23 cellular contexts compared by ENCODE assay signal in the genomic region with DNA sequence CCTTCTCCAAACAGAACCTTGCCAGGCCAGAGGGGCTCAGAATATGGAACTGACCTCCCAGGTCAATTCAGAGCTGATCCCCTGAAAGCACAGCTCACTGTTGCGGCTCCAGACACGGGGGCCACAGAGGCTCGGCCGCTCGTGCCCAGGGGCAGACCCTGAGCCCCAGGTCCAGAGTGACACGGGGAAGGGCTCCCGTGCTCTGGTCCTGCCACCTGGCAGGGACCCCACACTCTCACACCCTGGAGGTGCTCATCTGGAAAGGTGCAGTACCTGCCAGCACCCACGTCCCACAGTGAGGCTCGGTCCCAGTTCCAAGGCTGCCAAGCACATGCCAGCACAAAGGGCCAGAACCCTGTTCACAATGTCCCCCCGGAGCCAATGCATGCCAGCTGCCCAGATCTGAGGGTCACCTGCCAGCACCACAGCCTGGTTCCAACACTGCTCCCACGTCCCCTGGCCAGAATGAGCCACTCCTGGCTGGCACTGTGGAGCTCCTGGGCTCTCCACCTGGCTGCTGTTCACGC.
A peak's percentile ranks its signal among the peaks of the same experiment; 100 is the strongest.
DNase-seq lines count a peak whose midpoint lies in the region; ATAC-seq, FAIRE-seq and TF ChIP-seq lines count a peak whose summit lies in the region.
"Had no signal": no experiment of that assay in that cellular context is flagged by ENCODE, and none has a peak within 500 bp of the region (broad histone marks: within the 10 kb centered on the region; RNA-seq: fewer than 3 reads in every experiment).

No MANE protein-coding gene starts in this region.

- DNase-seq in HepG2 (ENCODE audit: low spot score) (no peak), right lobe of liver (no peak), H1 (ENCODE audit: low read depth in 1 of 2, low spot score in 2 of 2) (no peak), NCI-H774 (lab: John Stamatoyannopoulos, UW) (no peak), mesothelial cell of epicardium (ENCODE audit: low spot score in 2 of 2, unreplicated experiment in 2 of 2) (no peak)
- DNase-seq in stimulated activated effector memory CD8-positive, alpha-beta T cell treated with anti-CD3 and anti-CD28 coated beads, Interleukin-12 subunit alpha, Interleukin-12 subunit beta, amount 100 ng/mL, for 72 hours (ENCODE audit: low spot score in 2 of 2) = no peak
- DNase-seq: 8988T; AML-193; Caco-2; Calu3; CD4-positive, alpha-beta T cell; CD8-positive, alpha-beta T cell; DMS79 treated with DMSO at 0.1 percent for 48 hours; GF-D8 had no signal

- H3K4me1 Mint-ChIP-seq in stimulated activated effector memory CD8-positive, alpha-beta T cell treated with anti-CD3 and anti-CD28 coated beads, Interleukin-12 subunit alpha, Interleukin-12 subunit beta, amount 100 ng/mL, for 72 hours = peaks cover 5% of the 10 kb centered on the region
- H3K4me1 Mint-ChIP-seq in mesothelial cell of epicardium = no peaks in the 10 kb centered on the region
- H3K4me1 Mint-ChIP-seq: B cell had no signal

- H3K4me2 ChIP-seq in HepG2 (ENCODE audit: low read depth, low read length) (no peak overlapping the region), H1 (ENCODE audit: insufficient read depth in 1 of 2, low read depth in 2 of 2, low read length in 2 of 2) (no peak overlapping the region)

- H3K4me3 ChIP-seq in HepG2 (replicated peaks in 1 of 3; ENCODE audit: insufficient read depth in 1 of 3, low read depth in 2 of 3, low read length in 3 of 3) (no peak overlapping the region), right lobe of liver (no peak overlapping the region), H1 (ENCODE audit: extremely low read depth in 1 of 4, insufficient read depth in 2 of 4, low read depth in 3 of 4, low read length in 4 of 4) (no peak overlapping the region)
- H3K4me3 ChIP-seq: BLaER1 treated with 17β-estradiol and CSF1 and Interleukin-3, amounts not matched to agents 10 nM and 100 nM had no signal

- no peak overlapping the region for H2BK20ac ChIP-seq in H1 (ENCODE audit: low read length)

- TF ChIP-seq CTCF in HepG2 (CRISPR knock-in tag; IDR thresholded peaks at IDR 0.05) = no peak
- no peak for TF ChIP-seq CTCF in right lobe of liver (IDR thresholded peaks at IDR 0.05)
- no peak for TF ChIP-seq CTCF in H1 (IDR thresholded peaks at IDR 0.05; ENCODE audit: control extremely low read depth in 1 of 3, insufficient read depth in 1 of 3, low read depth in 1 of 3, low read length in 3 of 3)
- TF ChIP-seq CTCF in mesothelial cell of epicardium (IDR thresholded peaks at IDR 0.05; ENCODE audit: unreplicated experiment) = no peak

- H3K4me1 ChIP-seq in HepG2 (ENCODE audit: insufficient read depth, low read length) (no peaks in the 10 kb centered on the region), right lobe of liver (no peaks in the 10 kb centered on the region), H1 (replicated peaks in 1 of 4; ENCODE audit: control insufficient read depth in 3 of 4, insufficient read depth in 4 of 4, low read length in 3 of 4) (peaks cover 0 to 4% (median 0%) of the 10 kb centered on the region in 4 experiments; a peak in 1 of 7 replicates)
- H3K4me1 ChIP-seq: Caco-2 had no signal

- H3K27me3 ChIP-seq in HepG2 (ENCODE audit: control insufficient read depth in 1 of 2, insufficient read depth in 2 of 2, low read length in 2 of 2) = no peaks in the 10 kb centered on the region
- no peaks in the 10 kb centered on the region for H3K27me3 ChIP-seq in right lobe of liver
- no peaks in the 10 kb centered on the region for H3K27me3 ChIP-seq in H1 (replicated peaks in 1 of 4; ENCODE audit: control insufficient read depth in 3 of 4, extremely low read depth in 1 of 4, insufficient read depth in 3 of 4, low read length in 3 of 4)
- H3K27me3 ChIP-seq: BLaER1 treated with 17β-estradiol and CSF1 and Interleukin-3, amounts not matched to agents 10 nM and 100 nM had no signal

- no peak overlapping the region for H2BK15ac ChIP-seq in H1 (ENCODE audit: low read length)

- ATAC-seq in HepG2 = no peak; the same call in 2 of the 3 replicates
- ATAC-seq in right lobe of liver = no peak
- ATAC-seq in stimulated activated effector memory CD8-positive, alpha-beta T cell treated with anti-CD3 and anti-CD28 coated beads, Interleukin-12 subunit alpha, Interleukin-12 subunit beta, amount 100 ng/mL, for 72 hours = peak; percentile 6
- no peak for ATAC-seq in HG03432 (IDR thresholded peaks at IDR 0.05; ENCODE audit: unreplicated experiment)
- ATAC-seq: CD8-positive, alpha-beta T cell had no signal

- no peak overlapping the region for H3K27ac Mint-ChIP-seq in stimulated activated effector memory CD8-positive, alpha-beta T cell treated with anti-CD3 and anti-CD28 coated beads, Interleukin-12 subunit alpha, Interleukin-12 subunit beta, amount 100 ng/mL, for 72 hours
- H3K27ac Mint-ChIP-seq in mesothelial cell of epicardium = no peak overlapping the region
- H3K27ac Mint-ChIP-seq: B cell; CD4-positive, alpha-beta T cell; CD8-positive, alpha-beta T cell had no signal

- BruUV-seq in HepG2 (replicated peaks; lab: Mats Ljungman, UMichigan) = no TSS peak

- H3K9ac ChIP-seq in HepG2 (ENCODE audit: insufficient read depth, low read depth, low read length) (no peak overlapping the region), H1 (replicated peaks in 1 of 4; ENCODE audit: extremely low read depth in 1 of 4, low read depth in 3 of 4, low read length in 3 of 4) (no peak overlapping the region)
- H3K9ac ChIP-seq: BLaER1 treated with 17β-estradiol and CSF1 and Interleukin-3, amounts not matched to agents 10 nM and 100 nM had no signal

- H3K4me3 Mint-ChIP-seq in stimulated activated effector memory CD8-positive, alpha-beta T cell treated with anti-CD3 and anti-CD28 coated beads, Interleukin-12 subunit alpha, Interleukin-12 subunit beta, amount 100 ng/mL, for 72 hours = no peak overlapping the region
- no peak overlapping the region for H3K4me3 Mint-ChIP-seq in mesothelial cell of epicardium
- H3K4me3 Mint-ChIP-seq: B cell; CD4-positive, alpha-beta T cell; CD8-positive, alpha-beta T cell had no signal

- H3K27ac ChIP-seq in HepG2 (ENCODE audit: extremely low read length, insufficient read depth, low read length) (no peak overlapping the region), right lobe of liver (no peak overlapping the region), H1 (ENCODE audit: low read depth, low read length) (no peak overlapping the region)
- H3K27ac ChIP-seq: BLaER1 treated with 17β-estradiol and CSF1 and Interleukin-3, amounts not matched to agents 10 nM and 100 nM; C4-2B had no signal

- no peaks in the 10 kb centered on the region for H3K23me2 ChIP-seq in H1 (ENCODE audit: low read depth, low read length)

- H4K20me1 ChIP-seq in HepG2 (ENCODE audit: insufficient read depth, low read length) = peaks cover 6% of the 10 kb centered on the region; the same call in 1 of the 2 replicates
- H4K20me1 ChIP-seq in H1 (replicated peaks in 1 of 2; ENCODE audit: control insufficient read depth in 1 of 2, insufficient read depth in 2 of 2, low read length in 2 of 2) = peaks cover 2 to 16% of the 10 kb centered on the region in 2 experiments
- H4K20me1 ChIP-seq: BLaER1 treated with 17β-estradiol and CSF1 and Interleukin-3, amounts not matched to agents 10 nM and 100 nM had no signal

- no peak overlapping the region for H2BK5ac ChIP-seq in H1 (ENCODE audit: low read depth, low read length)

- no peak overlapping the region for H4K5ac ChIP-seq in H1 (ENCODE audit: insufficient read length, low read depth, low read length)

- H3K9me3 ChIP-seq in HepG2 (ENCODE audit: low read length) (no peaks in the 10 kb centered on the region), right lobe of liver (no peaks in the 10 kb centered on the region), H1 (ENCODE audit: insufficient read depth in 2 of 2, low read depth in 1 of 2, low read length in 1 of 2) (peaks cover 3 to 6% of the 10 kb centered on the region in 2 experiments; a peak in 2 of 4 replicates)
- H3K9me3 ChIP-seq: Caco-2 had no signal

- TF ChIP-seq POLR2A in HepG2 (IDR thresholded peaks at IDR 0.05; ENCODE audit: insufficient read depth in 1 of 2, low read depth in 2 of 2, low read length in 2 of 2) (no peak), right lobe of liver (IDR thresholded peaks at IDR 0.05) (no peak), H1 (IDR thresholded peaks at IDR 0.05; ENCODE audit: control extremely low read depth in 1 of 2, low read depth in 2 of 2, low read length in 2 of 2) (no peak)

- no peak for TF ChIP-seq RAD21 in HepG2 (CRISPR knock-in tag; IDR thresholded peaks at IDR 0.05)
- no peak for TF ChIP-seq RAD21 in H1 (IDR thresholded peaks at IDR 0.05 in 1 of 2, conservative IDR thresholded peaks at IDR 0.05 in 1 of 2; ENCODE audit: low read depth in 2 of 2, low read length in 2 of 2)

- no peak overlapping the region for H2BK12ac ChIP-seq in H1 (ENCODE audit: low read depth, low read length)

- no peak overlapping the region for H3K18ac ChIP-seq in H1 (ENCODE audit: extremely low read depth, low read length)

- H2AK5ac ChIP-seq in H1 (ENCODE audit: low read depth, low read length) = no peak overlapping the region

- H3K56ac ChIP-seq in H1 (replicated peaks; ENCODE audit: insufficient read length, low read depth, low read length) = no peak overlapping the region

- in situ Hi-C loops in HepG2 (cut with HindIII; ENCODE audit: extremely low pct_ligation_motif_present, low pct_unique_long_range_greater_than_20kb) = no loop called here

- no peaks in the 10 kb centered on the region for H3K36me3 Mint-ChIP-seq in stimulated activated effector memory CD8-positive, alpha-beta T cell treated with anti-CD3 and anti-CD28 coated beads, Interleukin-12 subunit alpha, Interleukin-12 subunit beta, amount 100 ng/mL, for 72 hours
- H3K36me3 Mint-ChIP-seq in mesothelial cell of epicardium = no peaks in the 10 kb centered on the region
- H3K36me3 Mint-ChIP-seq: CD8-positive, alpha-beta T cell had no signal

- no peak overlapping the region for H3K14ac ChIP-seq in H1 (ENCODE audit: insufficient read length)

- H2AFZ ChIP-seq in HepG2 (ENCODE audit: low read length) (no peak overlapping the region), H1 (ENCODE audit: low read length) (no peak overlapping the region)

- H3K9me3 Mint-ChIP-seq in stimulated activated effector memory CD8-positive, alpha-beta T cell treated with anti-CD3 and anti-CD28 coated beads, Interleukin-12 subunit alpha, Interleukin-12 subunit beta, amount 100 ng/mL, for 72 hours = no peaks in the 10 kb centered on the region
- H3K9me3 Mint-ChIP-seq in mesothelial cell of epicardium = peaks cover 10% of the 10 kb centered on the region
- H3K9me3 Mint-ChIP-seq: CD4-positive, alpha-beta T cell; CD8-positive, alpha-beta T cell had no signal

- CTCF ChIA-PET in HepG2 (lab: Yijun Ruan, JAX; ENCODE audit: low intra/inter-chr PET ratio, low total read pairs) (no interaction called here), H1 (lab: Charles Lee; ENCODE audit: partially characterized antibody) (interaction anchor here (0.9 to 4.4 kb wide), 15 partner anchors 11 to 614 kb away, joined by 3 to 39 read pairs (median 4); no protein-coding TSS in a partner anchor)

- no peak overlapping the region for H3K4ac ChIP-seq in H1 (replicated peaks; ENCODE audit: insufficient read length, low read depth, low read length)

- peaks cover 13 to 36% of the 10 kb centered on the region in 2 experiments; a peak in 4 of 5 replicates for H3K36me3 ChIP-seq in HepG2 (replicated peaks in 1 of 2; ENCODE audit: control insufficient read depth in 1 of 2, insufficient read depth in 2 of 2, low read length in 2 of 2)
- no peaks in the 10 kb centered on the region for H3K36me3 ChIP-seq in right lobe of liver
- H3K36me3 ChIP-seq in H1 (ENCODE audit: control insufficient read depth in 2 of 4, insufficient read depth in 4 of 4, low read length in 3 of 4) = no peaks in the 10 kb centered on the region
- H3K36me3 ChIP-seq: BLaER1 treated with 17β-estradiol and CSF1 and Interleukin-3, amounts not matched to agents 10 nM and 100 nM had no signal

- H3K23ac ChIP-seq in H1 (ENCODE audit: insufficient read length) = no peak overlapping the region

- no peak overlapping the region for H2BK120ac ChIP-seq in H1 (replicated peaks; ENCODE audit: low read depth, low read length)

- no CpG with 5 or more reads among the region's 12 CpGs for WGBS in HepG2 (ENCODE audit: low lambda C conversion rate)
- WGBS in right lobe of liver (ENCODE audit: insufficient coverage, low coverage, low lambda C conversion rate, missing lambda C conversion rate) = no CpG with 5 or more reads among the region's 12 CpGs
- 90% methylated on average over 12 of the region's 12 CpGs; no CpG with 5 or more reads in 1 of the 2 experiments for WGBS in H1 (ENCODE audit: extremely low coverage in 1 of 2, insufficient coverage in 1 of 2, insufficient read length in 1 of 2, insufficient replicate concordance in 2 of 2, low coverage in 1 of 2, low lambda C conversion rate in 2 of 2, missing lambda C conversion rate in 1 of 2), 2 experiments

- peak overlapping the region; percentile 4; the same call in 1 of the 2 replicates for H4K8ac ChIP-seq in H1 (ENCODE audit: extremely low read depth, insufficient read depth, low read length)

- TF ChIP-seq EP300 in HepG2 (IDR thresholded peaks at IDR 0.05; ENCODE audit: low read depth in 2 of 2, low read length in 2 of 2) = no peak
- no peak for TF ChIP-seq EP300 in HepG2 (CRISPR knock-in tag; IDR thresholded peaks at IDR 0.05; ENCODE audit: borderline replicate concordance)
- no peak for TF ChIP-seq EP300 in H1 (IDR thresholded peaks at IDR 0.05; ENCODE audit: borderline replicate concordance in 1 of 2, low read depth in 2 of 2, low read length in 2 of 2)

- H3K79me1 ChIP-seq in H1 (ENCODE audit: low read depth, low read length) = peaks cover 5% of the 10 kb centered on the region; the same call in 1 of the 2 replicates

- intact Hi-C loops in HepG2 (cut with micrococcal nuclease; ENCODE audit: unreplicated experiment) (no loop called here), right lobe of liver (cut with DNase I) (no loop called here)

- no peaks in the 10 kb centered on the region for H3K27me3 Mint-ChIP-seq in mesothelial cell of epicardium (ENCODE audit: low read depth)

- H3K79me2 ChIP-seq in HepG2 (ENCODE audit: insufficient read depth, low read length) (no peaks in the 10 kb centered on the region), H1 (ENCODE audit: control insufficient read depth in 1 of 2, insufficient read depth in 2 of 2, low read length in 2 of 2) (no peaks in the 10 kb centered on the region; a peak in 1 of 4 replicates)

- FAIRE-seq in HepG2 (lab: Jason Lieb, UNC) (no peak), H1 (lab: Jason Lieb, UNC) (no peak)
- FAIRE-seq: A204.1, D721Med, G401.6, GM12891, GM19239 had no signal

- no peak overlapping the region for H4K91ac ChIP-seq in H1 (replicated peaks; ENCODE audit: insufficient read length, low read length)

- POLR2A ChIA-PET in HepG2 (lab: Yijun Ruan, JAX) = no interaction called here
- POLR2A ChIA-PET in H1 (lab: Charles Lee; ENCODE audit: partially characterized antibody) = no interaction called here
